12 cellular contexts compared by ENCODE assay signal in the genomic region with DNA sequence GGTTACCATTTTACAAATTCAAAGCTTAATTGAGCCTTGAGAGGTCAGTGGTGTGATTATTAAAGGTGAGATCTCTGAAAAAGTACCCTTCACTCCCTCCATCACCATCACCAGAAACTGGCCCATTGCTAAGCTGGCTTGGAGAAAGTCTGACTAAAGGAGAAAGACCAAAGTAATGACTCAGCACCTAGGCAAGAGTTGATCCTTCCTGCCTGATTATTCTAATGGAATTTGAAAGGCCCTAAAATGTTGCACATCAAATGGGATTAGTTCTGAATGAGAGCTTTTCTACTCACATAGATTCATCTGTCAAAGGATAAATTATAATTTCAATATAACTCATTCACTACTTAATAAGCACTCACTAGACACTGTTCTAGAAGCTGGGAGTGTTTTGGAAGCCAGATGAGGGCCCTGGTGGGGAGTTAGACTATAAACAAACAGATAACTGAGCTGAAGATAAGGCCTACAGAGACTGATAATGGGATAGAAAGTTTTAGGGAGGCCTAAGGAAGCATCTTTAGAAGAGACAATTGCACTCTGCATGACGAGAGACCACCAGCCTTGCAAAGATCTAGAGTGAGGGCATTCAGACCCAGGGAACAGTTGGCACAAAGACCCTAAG.
DNase-seq lines count a peak whose midpoint lies in the region; ATAC-seq and TF ChIP-seq lines count a peak whose summit lies in the region.
"Had no signal": no experiment of that assay in that cellular context is flagged by ENCODE, and none has a peak within 500 bp of the region (broad histone marks: within the 10 kb centered on the region; RNA-seq: fewer than 3 reads in every experiment).

No MANE protein-coding gene starts in this region.

- H4K91ac ChIP-seq in trophoblast cell (ENCODE audit: low read depth, low read length), result no peak overlapping the region

- peaks cover 69% of the 10 kb centered on the region for H3K36me3 Mint-ChIP-seq in CD8-positive, alpha-beta T cell

- peaks cover 2% of the 10 kb centered on the region for H3K4me1 Mint-ChIP-seq in CD8-positive, alpha-beta T cell (ENCODE audit: low read depth)

- H4K8ac ChIP-seq in trophoblast cell (ENCODE audit: low read depth, low read length), result no peak overlapping the region

- no peak overlapping the region for H2BK5ac ChIP-seq in trophoblast cell (ENCODE audit: low read depth, low read length, poor library complexity)

- no peak overlapping the region for H3K4me3 Mint-ChIP-seq in CD8-positive, alpha-beta T cell
- H3K4me3 Mint-ChIP-seq: activated T-cell treated with anti-CD3 and anti-CD28 coated beads, Interleukin-2, amount 50 U/mL, for 4 hours; naive thymus-derived CD8-positive, alpha-beta T cell had no signal

- H3K79me1 ChIP-seq in trophoblast cell (ENCODE audit: low read length), result no peaks in the 10 kb centered on the region

- no peak overlapping the region for H2BK120ac ChIP-seq in trophoblast cell (ENCODE audit: insufficient read depth, low read length, poor library complexity)

- H4K12ac ChIP-seq in trophoblast cell (ENCODE audit: low read depth, low read length), result no peak overlapping the region

- peaks cover 17% of the 10 kb centered on the region for H3K36me3 ChIP-seq in CD8-positive, alpha-beta T cell (ENCODE audit: insufficient read depth, low read length)
- H3K36me3 ChIP-seq in trophoblast cell (ENCODE audit: control insufficient read depth in 1 of 2, insufficient read depth in 2 of 2, low read length in 2 of 2), result peaks cover 0 to 2% of the 10 kb centered on the region in 2 experiments

- CTCF ChIA-PET in CD8-positive, alpha-beta T cell (lab: Charles Lee), result interaction anchor here (0.9 to 3.4 kb wide), 5 partner anchors 31 to 829 kb away, joined by 3 to 16 read pairs (median 3); no protein-coding TSS in a partner anchor

- no peak for TF ChIP-seq CTCF in CD8-positive, alpha-beta T cell (IDR thresholded peaks at IDR 0.05)

- no peak overlapping the region for H3K23ac ChIP-seq in trophoblast cell (ENCODE audit: low read length)

- in situ Hi-C loops in ACHN (cut with HindIII; ENCODE audit: low pct_ligation_motif_present, low pct_unique_long_range_greater_than_20kb, low sequenced_read_pairs), result no loop called here

- H2AFZ ChIP-seq in trophoblast cell (ENCODE audit: insufficient read depth, low read length, poor library complexity), result no peak overlapping the region

- ATAC-seq in CD8-positive, alpha-beta T cell, result no peak
- ATAC-seq in HG03108 (IDR thresholded peaks at IDR 0.05; ENCODE audit: unreplicated experiment) (no peak), GM19455 (IDR thresholded peaks at IDR 0.05; ENCODE audit: unreplicated experiment) (no peak), HG02571 (IDR thresholded peaks at IDR 0.05; ENCODE audit: unreplicated experiment) (no peak)
- ATAC-seq: activated T-cell treated with anti-CD3 and anti-CD28 coated beads, Interleukin-2, amount 50 U/mL, for 4 hours; naive thymus-derived CD8-positive, alpha-beta T cell had no signal

- no peaks in the 10 kb centered on the region for H3K9me3 ChIP-seq in CD8-positive, alpha-beta T cell (ENCODE audit: low read length)
- no peaks in the 10 kb centered on the region for H3K9me3 ChIP-seq in trophoblast cell (ENCODE audit: insufficient read depth, low read depth, low read length)
- H3K9me3 ChIP-seq: tibial nerve had no signal

- H3K14ac ChIP-seq in trophoblast cell (ENCODE audit: low read length), result no peak overlapping the region

- no peaks in the 10 kb centered on the region for H3K27me3 Mint-ChIP-seq in CD8-positive, alpha-beta T cell (ENCODE audit: low read depth)
- H3K27me3 Mint-ChIP-seq: naive thymus-derived CD8-positive, alpha-beta T cell had no signal

- H3K4me3 ChIP-seq in CD8-positive, alpha-beta T cell (ENCODE audit: low read depth, low read length), result no peak overlapping the region
- no peak overlapping the region for H3K4me3 ChIP-seq in trophoblast cell (ENCODE audit: low read depth, low read length)
- H3K4me3 ChIP-seq: tibial nerve had no signal

- H2BK12ac ChIP-seq in trophoblast cell (ENCODE audit: low read length), result no peak overlapping the region

- POLR2A ChIA-PET in CD8-positive, alpha-beta T cell (lab: Charles Lee), result no interaction called here

- no peaks in the 10 kb centered on the region for H3K4me1 ChIP-seq in CD8-positive, alpha-beta T cell (ENCODE audit: insufficient read depth, low read length)
- peaks cover 2% of the 10 kb centered on the region in 2 experiments for H3K4me1 ChIP-seq in trophoblast cell (ENCODE audit: control insufficient read depth in 1 of 2, insufficient read depth in 2 of 2, low read length in 2 of 2)

- WGBS in trophoblast cell (ENCODE audit: extremely low coverage, insufficient coverage, insufficient read length), result no CpG with 5 or more reads among the region's 1 CpG

- peak overlapping the region; percentile 29 for H2AK5ac ChIP-seq in trophoblast cell (ENCODE audit: low read length)

- H3K9me3 Mint-ChIP-seq in CD8-positive, alpha-beta T cell, result no peaks in the 10 kb centered on the region
- H3K9me3 Mint-ChIP-seq: activated T-cell treated with anti-CD3 and anti-CD28 coated beads, Interleukin-2, amount 50 U/mL, for 4 hours had no signal

- H3K9ac ChIP-seq in trophoblast cell (ENCODE audit: low read length), result no peak overlapping the region

- no peaks in the 10 kb centered on the region for H3K27me3 ChIP-seq in CD8-positive, alpha-beta T cell (ENCODE audit: insufficient read depth, low read length)
- H3K27me3 ChIP-seq in trophoblast cell (ENCODE audit: insufficient read depth, low read length), result no peaks in the 10 kb centered on the region
- H3K27me3 ChIP-seq: tibial nerve had no signal

- H3K27ac Mint-ChIP-seq in CD8-positive, alpha-beta T cell, result peak overlapping the region; percentile 66

- no peak overlapping the region for H3K4me2 ChIP-seq in trophoblast cell (ENCODE audit: low read length)

- H3K27ac ChIP-seq in CD8-positive, alpha-beta T cell (ENCODE audit: low read depth, low read length), result no peak overlapping the region
- no peak overlapping the region for H3K27ac ChIP-seq in epithelial cell of prostate
- no peak overlapping the region for H3K27ac ChIP-seq in trophoblast cell (ENCODE audit: low read depth, low read length)

- H3K18ac ChIP-seq in trophoblast cell (ENCODE audit: low read length), result no peak overlapping the region

- DNase-seq in CD8-positive, alpha-beta T cell, result no peak
- DNase-seq in M059J (ENCODE audit: low read depth), result peak; percentile 72
- peak; percentile 29 for DNase-seq in epithelial cell of prostate (ENCODE audit: low read depth, low spot score)
- DNase-seq in trophoblast cell, result peak in 1 of 2 donors; percentile 34
- DNase-seq in ACHN, result no peak
- DNase-seq: activated T-cell treated with anti-CD3 and anti-CD28 coated beads, Interleukin-2, amount 50 U/mL, for 4 hours; naive thymus-derived CD8-positive, alpha-beta T cell; stimulated activated CD4-positive, alpha-beta T cell treated with anti-CD3 and anti-CD28 coated beads, Interleukin-4, amount 100 ng/mL, for 24 hours had no signal

- H3K79me2 ChIP-seq in trophoblast cell (ENCODE audit: control insufficient read depth, insufficient read depth, low read length, poor library complexity), result peaks cover 1% of the 10 kb centered on the region

- H3K4ac ChIP-seq in trophoblast cell (ENCODE audit: low read depth, low read length), result no peak overlapping the region

- intact Hi-C loops in CD8-positive, alpha-beta T cell (cut with DNase I, micrococcal nuclease), result loop anchor here in 1 of 2 experiments (10.0 kb wide), 1 partner anchor 116 kb away; no protein-coding TSS in a partner anchor

Comparison
In these comparisons a context has a peak if more than half of its experiments do, and no peak if none do; other contexts are left out.
1. DNase-seq: peak in M059J (single experiment) and epithelial cell of prostate (single experiment); none in CD8-positive, alpha-beta T cell (0 of 7) and ACHN (single experiment).